26 cellular contexts compared by ENCODE assay signal in genomic region chr18:22783245-22783644, GRCh38.
DNase-seq lines count a peak whose midpoint lies in the region; ATAC-seq, FAIRE-seq and TF ChIP-seq lines count a peak whose summit lies in the region.
"Had no signal": no experiment of that assay in that cellular context is flagged by ENCODE, and none has a peak within 500 bp of the region (broad histone marks: within the 10 kb centered on the region; RNA-seq: fewer than 3 reads in every experiment).

No MANE protein-coding gene starts in this region.

- no peaks in the 10 kb centered on the region for H3K27me3 Mint-ChIP-seq in GM23338 (ENCODE audit: insufficient read depth, low read depth, poor library complexity)

- H2BK15ac ChIP-seq in H1 (ENCODE audit: low read length) = no peak overlapping the region
- H2BK15ac ChIP-seq in neuronal stem cell (ENCODE audit: low read length) = no peak overlapping the region

- H3K36me3 ChIP-seq in HepG2 (replicated peaks in 1 of 2; ENCODE audit: control insufficient read depth in 1 of 2, insufficient read depth in 2 of 2, low read length in 2 of 2) = no peaks in the 10 kb centered on the region
- no peaks in the 10 kb centered on the region for H3K36me3 ChIP-seq in right lobe of liver
- H3K36me3 ChIP-seq in GM23338 (ENCODE audit: insufficient read depth) = no peaks in the 10 kb centered on the region
- no peaks in the 10 kb centered on the region for H3K36me3 ChIP-seq in H1 (ENCODE audit: control insufficient read depth in 2 of 4, insufficient read depth in 4 of 4, low read length in 3 of 4)
- no peaks in the 10 kb centered on the region for H3K36me3 ChIP-seq in neuronal stem cell (replicated peaks in 1 of 2; ENCODE audit: control insufficient read depth in 2 of 2, insufficient read depth in 2 of 2, low read length in 2 of 2)
- H3K36me3 ChIP-seq: BE2C, BLaER1 had no signal

- H4K5ac ChIP-seq in H1 (ENCODE audit: insufficient read length, low read depth, low read length) = no peak overlapping the region

- TF ChIP-seq EP300 in HepG2 (IDR thresholded peaks at IDR 0.05; ENCODE audit: low read depth in 2 of 2, low read length in 2 of 2) = no peak
- no peak for TF ChIP-seq EP300 in HepG2 (CRISPR knock-in tag; IDR thresholded peaks at IDR 0.05; ENCODE audit: borderline replicate concordance)
- TF ChIP-seq EP300 in H1 (IDR thresholded peaks at IDR 0.05; ENCODE audit: borderline replicate concordance in 1 of 2, low read depth in 2 of 2, low read length in 2 of 2) = no peak

- no peaks in the 10 kb centered on the region for H3K79me2 ChIP-seq in HepG2 (ENCODE audit: insufficient read depth, low read length)
- no peaks in the 10 kb centered on the region for H3K79me2 ChIP-seq in GM23338 (replicated peaks; ENCODE audit: insufficient read depth)
- no peaks in the 10 kb centered on the region for H3K79me2 ChIP-seq in H1 (ENCODE audit: control insufficient read depth in 1 of 2, insufficient read depth in 2 of 2, low read length in 2 of 2)

- H3K9me3 Mint-ChIP-seq in GM23338 = no peaks in the 10 kb centered on the region; the same call in 2 of the 3 replicates
- H3K9me3 Mint-ChIP-seq: CD4-positive, alpha-beta memory T cell had no signal

- intact Hi-C loops in HepG2 (cut with micrococcal nuclease; ENCODE audit: unreplicated experiment) = no loop called here
- intact Hi-C loops in right lobe of liver (cut with DNase I) = no loop called here

- CTCF ChIA-PET in HepG2 (lab: Yijun Ruan, JAX; ENCODE audit: low intra/inter-chr PET ratio, low total read pairs) (no interaction called here), H1 (lab: Charles Lee; ENCODE audit: partially characterized antibody) (no interaction called here)

- H2AK5ac ChIP-seq in H1 (ENCODE audit: low read depth, low read length) (no peak overlapping the region), neuronal stem cell (ENCODE audit: low read depth, low read length) (no peak overlapping the region)

- POLR2A ChIA-PET in HepG2 (lab: Yijun Ruan, JAX) = no interaction called here
- POLR2A ChIA-PET in H1 (lab: Charles Lee; ENCODE audit: partially characterized antibody) = no interaction called here

- no peak for DNase-seq in HepG2 (ENCODE audit: low spot score)
- DNase-seq in right lobe of liver = no peak
- DNase-seq in GM23338 (ENCODE audit: low spot score) = no peak
- no peak for DNase-seq in H1 (ENCODE audit: low read depth in 1 of 2, low spot score in 2 of 2)
- no peak for DNase-seq in neuronal stem cell (ENCODE audit: low spot score)
- no peak for DNase-seq in DMS 273 (lab: John Stamatoyannopoulos, UW; ENCODE audit: unreplicated experiment)
- DNase-seq in activated naive CD4-positive, alpha-beta T cell treated with Interleukin-2 at 50 U/mL for 16 hours = no peak
- DNase-seq: ACHN; BE2C; C1 segment of cervical spinal cord; CD4-positive, alpha-beta memory T cell; CD4-positive, CD25-positive, alpha-beta regulatory T cell; CD8-positive, alpha-beta memory T cell; COR-L47; DMS153; DMS53; DMS79; DND-41; EL; GDM1 had no signal

- ATAC-seq in HepG2 (no peak), right lobe of liver (no peak), GM23338 (no peak), GM21515 (IDR thresholded peaks at IDR 0.05; ENCODE audit: unreplicated experiment) (no peak)

- H2BK120ac ChIP-seq in H1 (replicated peaks; ENCODE audit: low read depth, low read length) (no peak overlapping the region), neuronal stem cell (ENCODE audit: low read depth, low read length) (no peak overlapping the region)

- H3K4me2 ChIP-seq in HepG2 (ENCODE audit: low read depth, low read length) (peak overlapping the region; percentile 63), GM23338 (no peak overlapping the region), H1 (ENCODE audit: insufficient read depth in 1 of 2, low read depth in 2 of 2, low read length in 2 of 2) (no peak overlapping the region), neuronal stem cell (ENCODE audit: insufficient read depth, low read length, poor library complexity, severe bottlenecking) (no peak overlapping the region)
- H3K4me2 ChIP-seq: BLaER1 had no signal

- no peak overlapping the region for H3K56ac ChIP-seq in H1 (replicated peaks; ENCODE audit: insufficient read length, low read depth, low read length)

- H3K4me1 ChIP-seq in HepG2 (ENCODE audit: insufficient read depth, low read length) (peaks cover 17% of the 10 kb centered on the region), right lobe of liver (no peaks in the 10 kb centered on the region), GM23338 (ENCODE audit: insufficient read depth) (no peaks in the 10 kb centered on the region), H1 (replicated peaks in 1 of 4; ENCODE audit: control insufficient read depth in 3 of 4, insufficient read depth in 4 of 4, low read length in 3 of 4) (no peaks in the 10 kb centered on the region), neuronal stem cell (ENCODE audit: control insufficient read depth in 2 of 2, insufficient read depth in 1 of 2, low read depth in 1 of 2, low read length in 2 of 2) (peaks cover 0 to 9% of the 10 kb centered on the region in 2 donors)
- H3K4me1 ChIP-seq: BE2C had no signal

- H3K27ac ChIP-seq in HepG2 (ENCODE audit: extremely low read length, insufficient read depth, low read length) = no peak overlapping the region
- no peak overlapping the region for H3K27ac ChIP-seq in right lobe of liver
- H3K27ac ChIP-seq in GM23338 (ENCODE audit: low read depth) = no peak overlapping the region
- no peak overlapping the region for H3K27ac ChIP-seq in H1 (ENCODE audit: low read depth, low read length)
- H3K27ac ChIP-seq in neuronal stem cell (replicated peaks; ENCODE audit: low read length) = no peak overlapping the region
- H3K27ac ChIP-seq: 22Rv1, BLaER1 had no signal

- no peak overlapping the region; the same call in 1 of the 2 replicates for H3K18ac ChIP-seq in H1 (ENCODE audit: extremely low read depth, low read length)
- no peak overlapping the region for H3K18ac ChIP-seq in neuronal stem cell (ENCODE audit: low read length)

- H2BK12ac ChIP-seq in H1 (ENCODE audit: low read depth, low read length) (no peak overlapping the region), neuronal stem cell (ENCODE audit: low read length) (no peak overlapping the region)

- H4K20me1 ChIP-seq in HepG2 (ENCODE audit: insufficient read depth, low read length) = no peaks in the 10 kb centered on the region
- no peaks in the 10 kb centered on the region for H4K20me1 ChIP-seq in GM23338 (replicated peaks; ENCODE audit: insufficient read depth)
- no peaks in the 10 kb centered on the region for H4K20me1 ChIP-seq in H1 (replicated peaks in 1 of 2; ENCODE audit: control insufficient read depth in 1 of 2, insufficient read depth in 2 of 2, low read length in 2 of 2)
- H4K20me1 ChIP-seq: BLaER1 had no signal

- H3K23me2 ChIP-seq in H1 (ENCODE audit: low read depth, low read length) = no peaks in the 10 kb centered on the region

- H2AFZ ChIP-seq in HepG2 (ENCODE audit: low read length) (no peak overlapping the region), GM23338 (peak overlapping the region; percentile 83), H1 (ENCODE audit: low read length) (peak overlapping the region; percentile 78; the same call in 1 of the 2 replicates), neuronal stem cell (ENCODE audit: low read length) (peak overlapping the region; percentile 67)

- H3K9me3 ChIP-seq in HepG2 (ENCODE audit: low read length) (no peaks in the 10 kb centered on the region), right lobe of liver (no peaks in the 10 kb centered on the region), H1 (ENCODE audit: insufficient read depth in 2 of 2, low read depth in 1 of 2, low read length in 1 of 2) (no peaks in the 10 kb centered on the region), neuronal stem cell (replicated peaks in 1 of 2; ENCODE audit: control insufficient read depth in 2 of 2, insufficient read depth in 1 of 2, low read depth in 1 of 2, low read length in 2 of 2) (no peaks in the 10 kb centered on the region)
- H3K9me3 ChIP-seq: BE2C, BLaER1 had no signal

- H3K9me2 ChIP-seq in GM23338 (ENCODE audit: insufficient read depth) = peaks cover 7% of the 10 kb centered on the region

- no peak overlapping the region for H3K23ac ChIP-seq in H1 (ENCODE audit: insufficient read length)
- no peak overlapping the region for H3K23ac ChIP-seq in neuronal stem cell (ENCODE audit: low read depth, low read length, poor library complexity)

- H4K8ac ChIP-seq in H1 (ENCODE audit: extremely low read depth, insufficient read depth, low read length) (peak overlapping the region; percentile 31; the same call in 1 of the 2 replicates), neuronal stem cell (ENCODE audit: low read depth, low read length) (no peak overlapping the region)

- H4K91ac ChIP-seq in H1 (replicated peaks; ENCODE audit: insufficient read length, low read length) = no peak overlapping the region
- no peak overlapping the region for H4K91ac ChIP-seq in neuronal stem cell (ENCODE audit: low read depth, low read length, poor library complexity)

- H3K4me1 Mint-ChIP-seq in GM23338 = no peaks in the 10 kb centered on the region; the same call in 2 of the 3 replicates
- H3K4me1 Mint-ChIP-seq: CD14-positive monocyte; CD4-positive, alpha-beta memory T cell; CD8-positive, alpha-beta memory T cell had no signal

- TF ChIP-seq POLR2A in HepG2 (IDR thresholded peaks at IDR 0.05; ENCODE audit: insufficient read depth in 1 of 2, low read depth in 2 of 2, low read length in 2 of 2) = no peak
- no peak for TF ChIP-seq POLR2A in right lobe of liver (IDR thresholded peaks at IDR 0.05)
- TF ChIP-seq POLR2A in H1 (IDR thresholded peaks at IDR 0.05; ENCODE audit: control extremely low read depth in 1 of 2, low read depth in 2 of 2, low read length in 2 of 2) = no peak

- no peaks in the 10 kb centered on the region for H3K27me3 ChIP-seq in HepG2 (ENCODE audit: control insufficient read depth in 1 of 2, insufficient read depth in 2 of 2, low read length in 2 of 2)
- H3K27me3 ChIP-seq in right lobe of liver = no peaks in the 10 kb centered on the region
- H3K27me3 ChIP-seq in GM23338 (ENCODE audit: insufficient read depth) = no peaks in the 10 kb centered on the region
- no peaks in the 10 kb centered on the region for H3K27me3 ChIP-seq in H1 (replicated peaks in 1 of 4; ENCODE audit: control insufficient read depth in 3 of 4, extremely low read depth in 1 of 4, insufficient read depth in 3 of 4, low read length in 3 of 4)
- H3K27me3 ChIP-seq in neuronal stem cell (ENCODE audit: control insufficient read depth in 3 of 3, insufficient read depth in 3 of 3, low read depth in 1 of 3, low read length in 3 of 3) = no peaks in the 10 kb centered on the region
- H3K27me3 ChIP-seq: BE2C, BLaER1 had no signal

- H2BK5ac ChIP-seq in H1 (ENCODE audit: low read depth, low read length) (no peak overlapping the region), neuronal stem cell (ENCODE audit: low read length) (no peak overlapping the region)

- H3K4ac ChIP-seq in H1 (replicated peaks; ENCODE audit: insufficient read length, low read depth, low read length) (no peak overlapping the region), neuronal stem cell (ENCODE audit: low read length) (no peak overlapping the region)

- no peak overlapping the region for H3K27ac Mint-ChIP-seq in GM23338
- H3K27ac Mint-ChIP-seq: CD14-positive monocyte; CD4-positive, alpha-beta memory T cell; CD4-positive, CD25-positive, alpha-beta regulatory T cell; CD8-positive, alpha-beta memory T cell had no signal

- H3K4me3 ChIP-seq in HepG2 (replicated peaks in 1 of 3; ENCODE audit: insufficient read depth in 1 of 3, low read depth in 2 of 3, low read length in 3 of 3) = peak overlapping the region in 1 of 3 experiments; percentile 33; a peak in 1 of 6 replicates
- H3K4me3 ChIP-seq in right lobe of liver = no peak overlapping the region
- H3K4me3 ChIP-seq in GM23338 = no peak overlapping the region
- no peak overlapping the region for H3K4me3 ChIP-seq in H1 (ENCODE audit: extremely low read depth in 1 of 4, insufficient read depth in 2 of 4, low read depth in 3 of 4, low read length in 4 of 4)
- no peak overlapping the region for H3K4me3 ChIP-seq in neuronal stem cell (ENCODE audit: low read length in 2 of 2)
- H3K4me3 ChIP-seq: BLaER1 had no signal

- H3F3A ChIP-seq in GM23338 (replicated peaks; ENCODE audit: low read depth) = no peaks in the 10 kb centered on the region

- FAIRE-seq in HepG2 (lab: Jason Lieb, UNC) = no peak
- FAIRE-seq in H1 (lab: Jason Lieb, UNC) = no peak
- FAIRE-seq: A204.1, GM12891 had no signal

- H3K9ac ChIP-seq in HepG2 (ENCODE audit: insufficient read depth, low read depth, low read length) (no peak overlapping the region), H1 (replicated peaks in 1 of 4; ENCODE audit: extremely low read depth in 1 of 4, low read depth in 3 of 4, low read length in 3 of 4) (no peak overlapping the region), neuronal stem cell (ENCODE audit: low read depth, low read length, poor library complexity) (no peak overlapping the region)
- H3K9ac ChIP-seq: BLaER1 had no signal

- no peak overlapping the region for H2BK20ac ChIP-seq in H1 (ENCODE audit: low read length)

- no peak overlapping the region for H3K14ac ChIP-seq in H1 (ENCODE audit: insufficient read length)
- H3K14ac ChIP-seq in neuronal stem cell (ENCODE audit: low read length) = no peak overlapping the region

- TF ChIP-seq RAD21 in HepG2 (CRISPR knock-in tag; IDR thresholded peaks at IDR 0.05) = no peak
- TF ChIP-seq RAD21 in H1 (IDR thresholded peaks at IDR 0.05 in 1 of 2, conservative IDR thresholded peaks at IDR 0.05 in 1 of 2; ENCODE audit: low read depth in 2 of 2, low read length in 2 of 2) = no peak

- no peak overlapping the region for H3K4me3 Mint-ChIP-seq in GM23338
- H3K4me3 Mint-ChIP-seq: CD14-positive monocyte; CD4-positive, alpha-beta memory T cell; CD4-positive, CD25-positive, alpha-beta regulatory T cell; CD8-positive, alpha-beta memory T cell had no signal

- H3K79me1 ChIP-seq in H1 (ENCODE audit: low read depth, low read length) = no peaks in the 10 kb centered on the region
- no peaks in the 10 kb centered on the region for H3K79me1 ChIP-seq in neuronal stem cell (ENCODE audit: low read depth, low read length)

- TF ChIP-seq CTCF in HepG2 (CRISPR knock-in tag; IDR thresholded peaks at IDR 0.05) = no peak
- no peak for TF ChIP-seq CTCF in right lobe of liver (IDR thresholded peaks at IDR 0.05)
- TF ChIP-seq CTCF in GM23338 (conservative IDR thresholded peaks at IDR 0.05; ENCODE audit: low read depth in 2 of 2) = no peak
- no peak for TF ChIP-seq CTCF in H1 (IDR thresholded peaks at IDR 0.05; ENCODE audit: control extremely low read depth in 1 of 3, insufficient read depth in 1 of 3, low read depth in 1 of 3, low read length in 3 of 3)

- H3K36me3 Mint-ChIP-seq in GM23338 (ENCODE audit: low read depth) = no peaks in the 10 kb centered on the region
- H3K36me3 Mint-ChIP-seq: CD14-positive monocyte; CD4-positive, alpha-beta memory T cell; CD4-positive, CD25-positive, alpha-beta regulatory T cell; CD8-positive, alpha-beta memory T cell had no signal

- in situ Hi-C loops in HepG2 (cut with HindIII; ENCODE audit: extremely low pct_ligation_motif_present, low pct_unique_long_range_greater_than_20kb) = no loop called here

- WGBS in HepG2 (ENCODE audit: low lambda C conversion rate) = 63% methylated on average over 3 of the region's 3 CpGs
- 61% methylated on average over 3 of the region's 3 CpGs for WGBS in right lobe of liver (ENCODE audit: insufficient coverage, low coverage, low lambda C conversion rate, missing lambda C conversion rate)
- WGBS in H1 (ENCODE audit: extremely low coverage in 1 of 2, insufficient coverage in 1 of 2, insufficient read length in 1 of 2, insufficient replicate concordance in 2 of 2, low coverage in 1 of 2, low lambda C conversion rate in 2 of 2, missing lambda C conversion rate in 1 of 2), 2 experiments = 90% methylated on average over 3 of the region's 3 CpGs; no CpG with 5 or more reads in 1 of the 2 experiments
- no CpG with 5 or more reads among the region's 3 CpGs for WGBS in neuronal stem cell (ENCODE audit: extremely low coverage in 2 of 2, insufficient read length in 2 of 2, insufficient replicate concordance in 1 of 2), 2 donors

- no TSS peak for BruUV-seq in HepG2 (replicated peaks; lab: Mats Ljungman, UMichigan)

Comparison
In these comparisons a context has a peak if more than half of its experiments do, and no peak if none do; other contexts are left out.
1. Of the 41 proteins assayed by ChIP-seq in both HepG2 and H1: peak only in HepG2: YY1; only in H1: none; in both: none; in neither: 40.